ENCODE assay signal across 1 cellular context in the genomic region with DNA sequence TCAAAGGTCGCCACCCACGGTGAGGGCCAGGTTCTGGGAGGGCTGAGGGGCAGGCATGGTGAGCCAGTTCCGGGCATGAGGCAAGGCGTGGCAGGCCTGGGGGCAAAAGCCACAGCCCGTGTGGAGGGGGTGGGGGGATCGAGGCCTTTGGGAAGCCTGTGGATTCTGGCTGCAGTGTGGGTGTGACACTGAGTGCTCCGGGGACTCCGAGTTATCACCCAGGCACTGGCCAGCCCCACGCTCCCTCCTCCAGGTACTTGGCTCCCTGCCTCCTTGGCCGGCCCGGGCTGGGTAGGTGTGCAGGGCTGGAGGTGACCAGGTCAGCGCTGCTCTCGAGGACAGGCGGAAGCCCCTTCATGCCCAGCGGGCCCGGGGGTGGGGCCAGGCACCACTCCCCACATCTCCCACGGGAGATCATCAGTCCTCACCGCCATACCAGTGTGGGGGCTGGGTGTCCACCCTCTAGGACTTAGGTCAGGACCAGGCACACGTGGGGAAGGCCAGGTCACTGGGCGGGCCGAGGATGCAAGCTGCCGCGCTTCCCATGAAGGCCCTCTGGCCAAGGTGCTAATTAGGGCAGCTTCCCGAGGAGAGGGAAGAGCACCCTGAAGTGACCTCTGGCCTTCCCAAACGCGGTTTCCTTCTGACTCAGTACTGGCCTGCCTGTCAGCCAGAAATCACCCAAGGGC.
TF ChIP-seq lines count a peak whose summit lies in the region.

No MANE protein-coding gene starts in this region.

TF ChIP-seq in HepG2, 621 proteins besides CTCF, POLR2A, EP300 and RAD21 (continues in another document):
- TF ChIP-seq, protein P1, sequence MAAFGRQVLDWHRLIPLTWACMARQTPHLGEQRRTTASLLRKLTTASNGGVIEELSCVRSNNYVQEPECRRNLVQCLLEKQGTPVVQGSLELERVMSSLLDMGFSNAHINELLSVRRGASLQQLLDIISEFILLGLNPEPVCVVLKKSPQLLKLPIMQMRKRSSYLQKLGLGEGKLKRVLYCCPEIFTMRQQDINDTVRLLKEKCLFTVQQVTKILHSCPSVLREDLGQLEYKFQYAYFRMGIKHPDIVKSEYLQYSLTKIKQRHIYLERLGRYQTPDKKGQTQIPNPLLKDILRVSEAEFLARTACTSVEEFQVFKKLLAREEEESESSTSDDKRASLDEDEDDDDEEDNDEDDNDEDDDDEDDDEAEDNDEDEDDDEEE (CRISPR knock-in tag; IDR thresholded peaks at IDR 0.05) = no peak
- TF ChIP-seq, protein P2, sequence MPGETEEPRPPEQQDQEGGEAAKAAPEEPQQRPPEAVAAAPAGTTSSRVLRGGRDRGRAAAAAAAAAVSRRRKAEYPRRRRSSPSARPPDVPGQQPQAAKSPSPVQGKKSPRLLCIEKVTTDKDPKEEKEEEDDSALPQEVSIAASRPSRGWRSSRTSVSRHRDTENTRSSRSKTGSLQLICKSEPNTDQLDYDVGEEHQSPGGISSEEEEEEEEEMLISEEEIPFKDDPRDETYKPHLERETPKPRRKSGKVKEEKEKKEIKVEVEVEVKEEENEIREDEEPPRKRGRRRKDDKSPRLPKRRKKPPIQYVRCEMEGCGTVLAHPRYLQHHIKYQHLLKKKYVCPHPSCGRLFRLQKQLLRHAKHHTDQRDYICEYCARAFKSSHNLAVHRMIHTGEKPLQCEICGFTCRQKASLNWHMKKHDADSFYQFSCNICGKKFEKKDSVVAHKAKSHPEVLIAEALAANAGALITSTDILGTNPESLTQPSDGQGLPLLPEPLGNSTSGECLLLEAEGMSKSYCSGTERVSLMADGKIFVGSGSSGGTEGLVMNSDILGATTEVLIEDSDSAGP (CRISPR knock-in tag; IDR thresholded peaks at IDR 0.05; ENCODE audit: borderline replicate concordance) = no peak
- TF ChIP-seq, protein P3, sequence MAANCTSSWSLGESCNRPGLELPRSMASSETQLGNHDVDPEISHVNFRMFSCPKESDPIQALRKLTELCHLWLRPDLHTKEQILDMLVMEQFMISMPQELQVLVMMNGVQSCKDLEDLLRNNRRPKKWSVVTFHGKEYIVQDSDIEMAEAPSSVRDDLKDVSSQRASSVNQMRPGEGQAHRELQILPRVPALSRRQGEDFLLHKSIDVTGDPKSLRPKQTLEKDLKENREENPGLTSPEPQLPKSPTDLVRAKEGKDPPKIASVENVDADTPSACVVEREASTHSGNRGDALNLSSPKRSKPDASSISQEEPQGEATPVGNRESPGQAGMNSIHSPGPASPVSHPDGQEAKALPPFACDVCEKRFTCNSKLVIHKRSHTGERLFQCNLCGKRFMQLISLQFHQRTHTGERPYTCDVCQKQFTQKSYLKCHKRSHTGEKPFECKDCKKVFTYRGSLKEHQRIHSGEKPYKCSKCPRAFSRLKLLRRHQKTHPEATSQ (CRISPR knock-in tag; IDR thresholded peaks at IDR 0.05; ENCODE audit: borderline replicate concordance) = no peak
- no peak for TF ChIP-seq ZNF775 (CRISPR knock-in tag; IDR thresholded peaks at IDR 0.05; ENCODE audit: borderline replicate concordance)
- TF ChIP-seq ZNF224 (CRISPR knock-in tag; IDR thresholded peaks at IDR 0.05) = no peak
- no peak for TF ChIP-seq ZNF501 (CRISPR knock-in tag; IDR thresholded peaks at IDR 0.05)
- TF ChIP-seq, protein P4, sequence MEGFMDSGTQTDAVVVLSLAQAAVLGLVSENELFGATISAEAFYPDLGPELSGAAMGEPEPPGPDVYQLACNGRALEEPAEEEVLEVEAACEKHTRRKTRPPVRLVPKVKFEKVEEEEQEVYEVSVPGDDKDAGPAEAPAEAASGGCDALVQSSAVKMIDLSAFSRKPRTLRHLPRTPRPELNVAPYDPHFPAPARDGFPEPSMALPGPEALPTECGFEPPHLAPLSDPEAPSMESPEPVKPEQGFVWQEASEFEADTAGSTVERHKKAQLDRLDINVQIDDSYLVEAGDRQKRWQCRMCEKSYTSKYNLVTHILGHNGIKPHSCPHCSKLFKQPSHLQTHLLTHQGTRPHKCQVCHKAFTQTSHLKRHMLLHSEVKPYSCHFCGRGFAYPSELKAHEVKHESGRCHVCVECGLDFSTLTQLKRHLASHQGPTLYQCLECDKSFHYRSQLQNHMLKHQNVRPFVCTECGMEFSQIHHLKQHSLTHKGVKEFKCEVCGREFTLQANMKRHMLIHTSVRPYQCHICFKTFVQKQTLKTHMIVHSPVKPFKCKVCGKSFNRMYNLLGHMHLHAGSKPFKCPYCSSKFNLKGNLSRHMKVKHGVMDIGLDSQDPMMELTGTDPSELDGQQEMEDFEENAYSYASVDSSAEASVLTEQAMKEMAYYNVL (CRISPR knock-in tag; IDR thresholded peaks at IDR 0.05; ENCODE audit: borderline replicate concordance) = 0 out of 2 replicates have a peak, but pooled peaks have one; percentile 23
- TF ChIP-seq MEF2D (CRISPR knock-in tag; IDR thresholded peaks at IDR 0.05) = no peak
- no peak for TF ChIP-seq ELF3 (CRISPR knock-in tag; IDR thresholded peaks at IDR 0.05)
- no peak for TF ChIP-seq HMG20A (CRISPR knock-in tag; IDR thresholded peaks at IDR 0.05; ENCODE audit: borderline replicate concordance)
- TF ChIP-seq, protein P5, sequence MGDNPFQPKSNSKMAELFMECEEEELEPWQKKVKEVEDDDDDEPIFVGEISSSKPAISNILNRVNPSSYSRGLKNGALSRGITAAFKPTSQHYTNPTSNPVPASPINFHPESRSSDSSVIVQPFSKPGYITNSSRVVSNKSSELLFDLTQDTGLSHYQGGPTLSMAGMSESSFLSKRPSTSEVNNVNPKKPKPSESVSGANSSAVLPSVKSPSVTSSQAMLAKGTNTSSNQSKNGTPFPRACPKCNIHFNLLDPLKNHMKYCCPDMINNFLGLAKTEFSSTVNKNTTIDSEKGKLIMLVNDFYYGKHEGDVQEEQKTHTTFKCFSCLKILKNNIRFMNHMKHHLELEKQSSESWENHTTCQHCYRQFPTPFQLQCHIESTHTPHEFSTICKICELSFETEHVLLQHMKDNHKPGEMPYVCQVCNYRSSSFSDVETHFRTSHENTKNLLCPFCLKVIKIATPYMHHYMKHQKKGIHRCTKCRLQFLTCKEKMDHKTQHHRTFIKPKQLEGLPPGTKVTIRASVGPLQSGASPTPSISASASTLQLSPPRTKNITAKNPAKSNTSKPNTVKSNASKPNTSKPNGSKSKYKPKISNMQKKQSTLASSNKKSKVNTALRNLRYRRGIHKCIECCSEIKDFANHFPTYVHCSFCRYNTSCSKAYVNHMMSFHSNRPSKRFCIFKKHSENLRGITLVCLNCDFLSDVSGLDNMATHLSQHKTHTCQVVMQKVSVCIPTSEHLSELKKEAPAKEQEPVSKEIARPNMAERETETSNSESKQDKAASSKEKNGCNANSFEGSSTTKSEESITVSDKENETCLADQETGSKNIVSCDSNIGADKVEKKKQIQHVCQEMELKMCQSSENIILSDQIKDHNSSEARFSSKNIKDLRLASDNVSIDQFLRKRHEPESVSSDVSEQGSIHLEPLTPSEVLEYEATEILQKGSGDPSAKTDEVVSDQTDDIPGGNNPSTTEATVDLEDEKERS (CRISPR knock-in tag; IDR thresholded peaks at IDR 0.05) = no peak
- peak; percentile 34; the same call in 1 of the 2 replicates for TF ChIP-seq NR2F6 (IDR thresholded peaks at IDR 0.05)
- TF ChIP-seq NR2F6 (CRISPR knock-in tag; IDR thresholded peaks at IDR 0.05) = no peak
- no peak for TF ChIP-seq WIZ (CRISPR knock-in tag; IDR thresholded peaks at IDR 0.05)
- TF ChIP-seq ARID2 (CRISPR knock-in tag; IDR thresholded peaks at IDR 0.05; ENCODE audit: borderline replicate concordance) = no peak
- TF ChIP-seq SAP130 (CRISPR knock-in tag; IDR thresholded peaks at IDR 0.05; ENCODE audit: low read depth) = no peak
- TF ChIP-seq GLI4 (CRISPR knock-in tag; IDR thresholded peaks at IDR 0.05; ENCODE audit: borderline replicate concordance) = no peak
- no peak for TF ChIP-seq ZNF572 (CRISPR knock-in tag; IDR thresholded peaks at IDR 0.05)
- TF ChIP-seq, protein P6, sequence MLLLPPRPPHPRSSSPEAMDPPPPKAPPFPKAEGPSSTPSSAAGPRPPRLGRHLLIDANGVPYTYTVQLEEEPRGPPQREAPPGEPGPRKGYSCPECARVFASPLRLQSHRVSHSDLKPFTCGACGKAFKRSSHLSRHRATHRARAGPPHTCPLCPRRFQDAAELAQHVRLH (CRISPR knock-in tag; IDR thresholded peaks at IDR 0.05; ENCODE audit: borderline replicate concordance, low read depth) = no peak
- no peak for TF ChIP-seq ZNF496 (CRISPR knock-in tag; IDR thresholded peaks at IDR 0.05; ENCODE audit: insufficient replicate concordance)
- TF ChIP-seq ATAD3A (CRISPR knock-in tag; IDR thresholded peaks at IDR 0.05) = no peak
- TF ChIP-seq, protein P7, sequence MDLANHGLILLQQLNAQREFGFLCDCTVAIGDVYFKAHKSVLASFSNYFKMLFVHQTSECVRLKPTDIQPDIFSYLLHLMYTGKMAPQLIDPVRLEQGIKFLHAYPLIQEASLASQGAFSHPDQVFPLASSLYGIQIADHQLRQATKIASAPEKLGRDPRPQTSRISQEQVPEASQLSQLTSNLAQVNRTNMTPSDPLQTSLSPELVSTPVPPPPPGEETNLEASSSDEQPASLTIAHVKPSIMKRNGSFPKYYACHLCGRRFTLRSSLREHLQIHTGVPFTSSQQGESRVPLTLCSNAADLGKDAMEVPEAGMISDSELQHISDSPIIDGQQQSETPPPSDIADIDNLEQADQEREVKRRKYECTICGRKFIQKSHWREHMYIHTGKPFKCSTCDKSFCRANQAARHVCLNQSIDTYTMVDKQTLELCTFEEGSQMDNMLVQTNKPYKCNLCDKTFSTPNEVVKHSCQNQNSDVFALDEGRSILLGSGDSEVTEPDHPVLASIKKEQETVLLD (CRISPR knock-in tag; IDR thresholded peaks at IDR 0.05; ENCODE audit: low read depth) = no peak
- TF ChIP-seq, protein P8, sequence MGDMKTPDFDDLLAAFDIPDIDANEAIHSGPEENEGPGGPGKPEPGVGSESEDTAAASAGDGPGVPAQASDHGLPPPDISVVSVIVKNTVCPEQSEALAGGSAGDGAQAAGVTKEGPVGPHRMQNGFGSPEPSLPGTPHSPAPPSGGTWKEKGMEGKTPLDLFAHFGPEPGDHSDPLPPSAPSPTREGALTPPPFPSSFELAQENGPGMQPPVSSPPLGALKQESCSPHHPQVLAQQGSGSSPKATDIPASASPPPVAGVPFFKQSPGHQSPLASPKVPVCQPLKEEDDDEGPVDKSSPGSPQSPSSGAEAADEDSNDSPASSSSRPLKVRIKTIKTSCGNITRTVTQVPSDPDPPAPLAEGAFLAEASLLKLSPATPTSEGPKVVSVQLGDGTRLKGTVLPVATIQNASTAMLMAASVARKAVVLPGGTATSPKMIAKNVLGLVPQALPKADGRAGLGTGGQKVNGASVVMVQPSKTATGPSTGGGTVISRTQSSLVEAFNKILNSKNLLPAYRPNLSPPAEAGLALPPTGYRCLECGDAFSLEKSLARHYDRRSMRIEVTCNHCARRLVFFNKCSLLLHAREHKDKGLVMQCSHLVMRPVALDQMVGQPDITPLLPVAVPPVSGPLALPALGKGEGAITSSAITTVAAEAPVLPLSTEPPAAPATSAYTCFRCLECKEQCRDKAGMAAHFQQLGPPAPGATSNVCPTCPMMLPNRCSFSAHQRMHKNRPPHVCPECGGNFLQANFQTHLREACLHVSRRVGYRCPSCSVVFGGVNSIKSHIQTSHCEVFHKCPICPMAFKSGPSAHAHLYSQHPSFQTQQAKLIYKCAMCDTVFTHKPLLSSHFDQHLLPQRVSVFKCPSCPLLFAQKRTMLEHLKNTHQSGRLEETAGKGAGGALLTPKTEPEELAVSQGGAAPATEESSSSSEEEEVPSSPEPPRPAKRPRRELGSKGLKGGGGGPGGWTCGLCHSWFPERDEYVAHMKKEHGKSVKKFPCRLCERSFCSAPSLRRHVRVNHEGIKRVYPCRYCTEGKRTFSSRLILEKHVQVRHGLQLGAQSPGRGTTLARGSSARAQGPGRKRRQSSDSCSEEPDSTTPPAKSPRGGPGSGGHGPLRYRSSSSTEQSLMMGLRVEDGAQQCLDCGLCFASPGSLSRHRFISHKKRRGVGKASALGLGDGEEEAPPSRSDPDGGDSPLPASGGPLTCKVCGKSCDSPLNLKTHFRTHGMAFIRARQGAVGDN (CRISPR knock-in tag; IDR thresholded peaks at IDR 0.05) = peak; percentile 70
- TF ChIP-seq KLF15 (CRISPR knock-in tag; IDR thresholded peaks at IDR 0.05; ENCODE audit: borderline replicate concordance) = no peak
- no peak for TF ChIP-seq ARNT (IDR thresholded peaks at IDR 0.05)
- TF ChIP-seq GABPA (IDR thresholded peaks at IDR 0.05; ENCODE audit: low read depth, low read length) = no peak
- TF ChIP-seq GABPA (CRISPR knock-in tag; IDR thresholded peaks at IDR 0.05; ENCODE audit: low read depth) = peak; percentile 18; the same call in 1 of the 2 replicates
- TF ChIP-seq, protein P9, sequence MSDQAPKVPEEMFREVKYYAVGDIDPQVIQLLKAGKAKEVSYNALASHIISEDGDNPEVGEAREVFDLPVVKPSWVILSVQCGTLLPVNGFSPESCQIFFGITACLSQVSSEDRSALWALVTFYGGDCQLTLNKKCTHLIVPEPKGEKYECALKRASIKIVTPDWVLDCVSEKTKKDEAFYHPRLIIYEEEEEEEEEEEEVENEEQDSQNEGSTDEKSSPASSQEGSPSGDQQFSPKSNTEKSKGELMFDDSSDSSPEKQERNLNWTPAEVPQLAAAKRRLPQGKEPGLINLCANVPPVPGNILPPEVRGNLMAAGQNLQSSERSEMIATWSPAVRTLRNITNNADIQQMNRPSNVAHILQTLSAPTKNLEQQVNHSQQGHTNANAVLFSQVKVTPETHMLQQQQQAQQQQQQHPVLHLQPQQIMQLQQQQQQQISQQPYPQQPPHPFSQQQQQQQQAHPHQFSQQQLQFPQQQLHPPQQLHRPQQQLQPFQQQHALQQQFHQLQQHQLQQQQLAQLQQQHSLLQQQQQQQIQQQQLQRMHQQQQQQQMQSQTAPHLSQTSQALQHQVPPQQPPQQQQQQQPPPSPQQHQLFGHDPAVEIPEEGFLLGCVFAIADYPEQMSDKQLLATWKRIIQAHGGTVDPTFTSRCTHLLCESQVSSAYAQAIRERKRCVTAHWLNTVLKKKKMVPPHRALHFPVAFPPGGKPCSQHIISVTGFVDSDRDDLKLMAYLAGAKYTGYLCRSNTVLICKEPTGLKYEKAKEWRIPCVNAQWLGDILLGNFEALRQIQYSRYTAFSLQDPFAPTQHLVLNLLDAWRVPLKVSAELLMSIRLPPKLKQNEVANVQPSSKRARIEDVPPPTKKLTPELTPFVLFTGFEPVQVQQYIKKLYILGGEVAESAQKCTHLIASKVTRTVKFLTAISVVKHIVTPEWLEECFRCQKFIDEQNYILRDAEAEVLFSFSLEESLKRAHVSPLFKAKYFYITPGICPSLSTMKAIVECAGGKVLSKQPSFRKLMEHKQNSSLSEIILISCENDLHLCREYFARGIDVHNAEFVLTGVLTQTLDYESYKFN (CRISPR knock-in tag; conservative IDR thresholded peaks at IDR 0.05) = no peak
- no peak for TF ChIP-seq NONO (IDR thresholded peaks at IDR 0.05)
- TF ChIP-seq NONO (CRISPR knock-in tag; conservative IDR thresholded peaks at IDR 0.05) = no peak
- TF ChIP-seq, protein P10, sequence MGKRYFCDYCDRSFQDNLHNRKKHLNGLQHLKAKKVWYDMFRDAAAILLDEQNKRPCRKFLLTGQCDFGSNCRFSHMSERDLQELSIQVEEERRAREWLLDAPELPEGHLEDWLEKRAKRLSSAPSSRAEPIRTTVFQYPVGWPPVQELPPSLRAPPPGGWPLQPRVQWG (CRISPR knock-in tag; IDR thresholded peaks at IDR 0.05; ENCODE audit: borderline replicate concordance, low read depth) = no peak
- TF ChIP-seq, protein P11, sequence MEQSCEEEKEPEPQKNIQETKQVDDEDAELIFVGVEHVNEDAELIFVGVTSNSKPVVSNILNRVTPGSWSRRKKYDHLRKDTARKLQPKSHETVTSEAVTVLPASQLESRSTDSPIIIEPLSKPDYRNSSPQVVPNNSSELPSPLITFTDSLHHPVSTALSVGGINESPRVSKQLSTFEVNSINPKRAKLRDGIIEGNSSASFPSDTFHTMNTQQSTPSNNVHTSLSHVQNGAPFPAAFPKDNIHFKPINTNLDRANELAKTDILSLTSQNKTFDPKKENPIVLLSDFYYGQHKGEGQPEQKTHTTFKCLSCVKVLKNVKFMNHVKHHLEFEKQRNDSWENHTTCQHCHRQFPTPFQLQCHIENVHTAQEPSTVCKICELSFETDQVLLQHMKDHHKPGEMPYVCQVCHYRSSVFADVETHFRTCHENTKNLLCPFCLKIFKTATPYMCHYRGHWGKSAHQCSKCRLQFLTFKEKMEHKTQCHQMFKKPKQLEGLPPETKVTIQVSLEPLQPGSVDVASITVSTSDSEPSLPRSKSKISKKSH (CRISPR knock-in tag; IDR thresholded peaks at IDR 0.05; ENCODE audit: borderline replicate concordance) = no peak
